ENCODE assay signal across 8 cellular contexts in genomic region chr20:54172856-54173652, GRCh38. TPM values are rescaled to one million over a fixed set of nuclear protein-coding genes. Genes with fewer than 3 reads are reported as not detected.
DNase-seq lines count a peak whose midpoint lies in the region; ATAC-seq and TF ChIP-seq lines count a peak whose summit lies in the region.

No MANE protein-coding gene starts in this region.

- TF ChIP-seq CTCF in A673 (conservative IDR thresholded peaks at IDR 0.05; ENCODE audit: low read depth, low read length) (no peak), adrenal gland (IDR thresholded peaks at IDR 0.05) (no peak)

- 1 to 3% (median 2%) methylated on average over 21 to 66 of the region's 66 CpGs for WGBS in adrenal gland, 4 donors

- CTCF ChIA-PET in A673 (lab: Charles Lee): no interaction called here

- BruUV-seq in A673 (replicated peaks; lab: Mats Ljungman, UMichigan): no TSS peak

- H3K9me3 ChIP-seq in A673 (ENCODE audit: low read depth, low read length, poor library complexity, severe bottlenecking) (no peaks in the 10 kb centered on the region), adrenal gland (replicated peaks in 1 of 3) (no peaks in the 10 kb centered on the region)

- H3K27ac ChIP-seq in A673 (ENCODE audit: low read depth, low read length, poor library complexity, severe bottlenecking): no peak overlapping the region
- H3K27ac ChIP-seq in adrenal gland: no peak overlapping the region

- intact Hi-C loops in A673 (cut with micrococcal nuclease; ENCODE audit: unreplicated experiment) (no loop called here), adrenal gland (cut with DNase I) (no loop called here)

- no peak for TF ChIP-seq POLR2A in adrenal gland (IDR thresholded peaks at IDR 0.05)

- no peaks in the 10 kb centered on the region for H3K9me3 Mint-ChIP-seq in activated naive CD8-positive, alpha-beta T cell (ENCODE audit: low read depth)

- H3K4me3 ChIP-seq in A673 (ENCODE audit: low read depth, low read length, poor library complexity, severe bottlenecking): peak overlapping the region; percentile 39
- H3K4me3 ChIP-seq in H7 (ENCODE audit: insufficient read depth, low read depth, low read length): peak overlapping the region; percentile 38
- no peak overlapping the region for H3K4me3 ChIP-seq in adrenal gland

- DNase-seq in A673 (ENCODE audit: low spot score): peak; percentile 62
- peak; percentile 84 for DNase-seq in H7
- DNase-seq in kidney tubule cell (ENCODE audit: low spot score): peak; percentile 74
- no peak for DNase-seq in GOT3 (lab: John Stamatoyannopoulos, UW)
- no peak for DNase-seq in dedifferentiated amniotic fluid mesenchymal stem cell (ENCODE audit: extremely low spot score)
- no peak for DNase-seq in adrenal gland

- H3K36me3 ChIP-seq in A673 (ENCODE audit: insufficient read depth, low read length, poor library complexity, severe bottlenecking) (no peaks in the 10 kb centered on the region), H7 (replicated peaks; ENCODE audit: control insufficient read depth, insufficient read depth, low read length) (no peaks in the 10 kb centered on the region), adrenal gland (replicated peaks in 1 of 2) (no peaks in the 10 kb centered on the region)

- no peak for ATAC-seq in HG03354 (IDR thresholded peaks at IDR 0.05; ENCODE audit: poor library complexity, severe bottlenecking, unreplicated experiment)

- peaks cover 42% of the 10 kb centered on the region for H3K27me3 ChIP-seq in A673 (replicated peaks; ENCODE audit: insufficient read depth, low read depth, low read length, poor library complexity)
- H3K27me3 ChIP-seq in H7 (ENCODE audit: control insufficient read depth, insufficient read depth, low read length): peaks cover 54% of the 10 kb centered on the region
- peaks cover 68% of the 10 kb centered on the region for H3K27me3 ChIP-seq in adrenal gland

- peak overlapping the region; percentile 71 for H3K4me3 Mint-ChIP-seq in activated naive CD8-positive, alpha-beta T cell

- H3K4me1 ChIP-seq in A673 (ENCODE audit: insufficient read depth, low read length, poor library complexity, severe bottlenecking) (peaks cover 15% of the 10 kb centered on the region), adrenal gland (replicated peaks in 1 of 2) (peaks cover 0 to 6% of the 10 kb centered on the region in 2 donors)

- H3K4me1 Mint-ChIP-seq in activated naive CD8-positive, alpha-beta T cell (ENCODE audit: low read depth): peaks cover 23% of the 10 kb centered on the region

- H3K27me3 Mint-ChIP-seq in activated naive CD8-positive, alpha-beta T cell: peaks cover 55% of the 10 kb centered on the region

- no peak overlapping the region for H3K27ac Mint-ChIP-seq in activated naive CD8-positive, alpha-beta T cell

- no peaks in the 10 kb centered on the region for H3K36me3 Mint-ChIP-seq in activated naive CD8-positive, alpha-beta T cell

- POLR2A ChIA-PET in A673 (lab: Charles Lee; ENCODE audit: low non-redundant PET): no interaction called here

RNA-seq across cellular contexts. Expression of gene CYP24A1, which starts 0.7 kb away (rescaled TPM):
- total RNA-seq in A673 (2021) (0.33 and 0.56 TPM in 2 replicates), adrenal gland (not detected)
- total RNA-seq in H7 (2014; rRNA removed; shearing (Covaris generic)): 0.03 and 0.74 TPM in 2 replicates
- polyA plus RNA-seq in adrenal gland: under 1 TPM in 1 of 3 donors, not detected in 2; 0.09 TPM

RNA-seq across cellular contexts. Expression of gene PFDN4, which starts 34.8 kb away (rescaled TPM):
- total RNA-seq in A673 (2021): 62.1 and 76.0 TPM in 2 replicates
- total RNA-seq in H7 (2014; rRNA removed; shearing (Covaris generic)): 64.5 and 111 TPM in 2 replicates
- 10 to 100 TPM; 18.7 to 89.2 (median 31.5) TPM for total RNA-seq in adrenal gland
- polyA plus RNA-seq in adrenal gland: 10 to 100 TPM; 47.3 to 59.1 (median 55.6) TPM

Comparison
In these comparisons a context has a peak if more than half of its experiments do, and no peak if none do; other contexts are left out.
1. DNase-seq: peak in A673 (single experiment), H7 (single experiment) and kidney tubule cell (single experiment); none in GOT3 (single experiment), dedifferentiated amniotic fluid mesenchymal stem cell (single experiment) and adrenal gland (0 of 7).
2. H3K4me3 ChIP-seq: peak in A673 (single experiment) and H7 (single experiment); none in adrenal gland (0 of 4).